ENCODE assay signal across 1 cellular context in genomic region chr16:29665294-29666077, GRCh38.
TF ChIP-seq lines count a peak whose summit lies in the region.

No MANE protein-coding gene starts in this region.

TF ChIP-seq in GM23338, 12 proteins besides CTCF, POLR2A, EP300 and RAD21 (continued from another document):
- TF ChIP-seq, protein P1, sequence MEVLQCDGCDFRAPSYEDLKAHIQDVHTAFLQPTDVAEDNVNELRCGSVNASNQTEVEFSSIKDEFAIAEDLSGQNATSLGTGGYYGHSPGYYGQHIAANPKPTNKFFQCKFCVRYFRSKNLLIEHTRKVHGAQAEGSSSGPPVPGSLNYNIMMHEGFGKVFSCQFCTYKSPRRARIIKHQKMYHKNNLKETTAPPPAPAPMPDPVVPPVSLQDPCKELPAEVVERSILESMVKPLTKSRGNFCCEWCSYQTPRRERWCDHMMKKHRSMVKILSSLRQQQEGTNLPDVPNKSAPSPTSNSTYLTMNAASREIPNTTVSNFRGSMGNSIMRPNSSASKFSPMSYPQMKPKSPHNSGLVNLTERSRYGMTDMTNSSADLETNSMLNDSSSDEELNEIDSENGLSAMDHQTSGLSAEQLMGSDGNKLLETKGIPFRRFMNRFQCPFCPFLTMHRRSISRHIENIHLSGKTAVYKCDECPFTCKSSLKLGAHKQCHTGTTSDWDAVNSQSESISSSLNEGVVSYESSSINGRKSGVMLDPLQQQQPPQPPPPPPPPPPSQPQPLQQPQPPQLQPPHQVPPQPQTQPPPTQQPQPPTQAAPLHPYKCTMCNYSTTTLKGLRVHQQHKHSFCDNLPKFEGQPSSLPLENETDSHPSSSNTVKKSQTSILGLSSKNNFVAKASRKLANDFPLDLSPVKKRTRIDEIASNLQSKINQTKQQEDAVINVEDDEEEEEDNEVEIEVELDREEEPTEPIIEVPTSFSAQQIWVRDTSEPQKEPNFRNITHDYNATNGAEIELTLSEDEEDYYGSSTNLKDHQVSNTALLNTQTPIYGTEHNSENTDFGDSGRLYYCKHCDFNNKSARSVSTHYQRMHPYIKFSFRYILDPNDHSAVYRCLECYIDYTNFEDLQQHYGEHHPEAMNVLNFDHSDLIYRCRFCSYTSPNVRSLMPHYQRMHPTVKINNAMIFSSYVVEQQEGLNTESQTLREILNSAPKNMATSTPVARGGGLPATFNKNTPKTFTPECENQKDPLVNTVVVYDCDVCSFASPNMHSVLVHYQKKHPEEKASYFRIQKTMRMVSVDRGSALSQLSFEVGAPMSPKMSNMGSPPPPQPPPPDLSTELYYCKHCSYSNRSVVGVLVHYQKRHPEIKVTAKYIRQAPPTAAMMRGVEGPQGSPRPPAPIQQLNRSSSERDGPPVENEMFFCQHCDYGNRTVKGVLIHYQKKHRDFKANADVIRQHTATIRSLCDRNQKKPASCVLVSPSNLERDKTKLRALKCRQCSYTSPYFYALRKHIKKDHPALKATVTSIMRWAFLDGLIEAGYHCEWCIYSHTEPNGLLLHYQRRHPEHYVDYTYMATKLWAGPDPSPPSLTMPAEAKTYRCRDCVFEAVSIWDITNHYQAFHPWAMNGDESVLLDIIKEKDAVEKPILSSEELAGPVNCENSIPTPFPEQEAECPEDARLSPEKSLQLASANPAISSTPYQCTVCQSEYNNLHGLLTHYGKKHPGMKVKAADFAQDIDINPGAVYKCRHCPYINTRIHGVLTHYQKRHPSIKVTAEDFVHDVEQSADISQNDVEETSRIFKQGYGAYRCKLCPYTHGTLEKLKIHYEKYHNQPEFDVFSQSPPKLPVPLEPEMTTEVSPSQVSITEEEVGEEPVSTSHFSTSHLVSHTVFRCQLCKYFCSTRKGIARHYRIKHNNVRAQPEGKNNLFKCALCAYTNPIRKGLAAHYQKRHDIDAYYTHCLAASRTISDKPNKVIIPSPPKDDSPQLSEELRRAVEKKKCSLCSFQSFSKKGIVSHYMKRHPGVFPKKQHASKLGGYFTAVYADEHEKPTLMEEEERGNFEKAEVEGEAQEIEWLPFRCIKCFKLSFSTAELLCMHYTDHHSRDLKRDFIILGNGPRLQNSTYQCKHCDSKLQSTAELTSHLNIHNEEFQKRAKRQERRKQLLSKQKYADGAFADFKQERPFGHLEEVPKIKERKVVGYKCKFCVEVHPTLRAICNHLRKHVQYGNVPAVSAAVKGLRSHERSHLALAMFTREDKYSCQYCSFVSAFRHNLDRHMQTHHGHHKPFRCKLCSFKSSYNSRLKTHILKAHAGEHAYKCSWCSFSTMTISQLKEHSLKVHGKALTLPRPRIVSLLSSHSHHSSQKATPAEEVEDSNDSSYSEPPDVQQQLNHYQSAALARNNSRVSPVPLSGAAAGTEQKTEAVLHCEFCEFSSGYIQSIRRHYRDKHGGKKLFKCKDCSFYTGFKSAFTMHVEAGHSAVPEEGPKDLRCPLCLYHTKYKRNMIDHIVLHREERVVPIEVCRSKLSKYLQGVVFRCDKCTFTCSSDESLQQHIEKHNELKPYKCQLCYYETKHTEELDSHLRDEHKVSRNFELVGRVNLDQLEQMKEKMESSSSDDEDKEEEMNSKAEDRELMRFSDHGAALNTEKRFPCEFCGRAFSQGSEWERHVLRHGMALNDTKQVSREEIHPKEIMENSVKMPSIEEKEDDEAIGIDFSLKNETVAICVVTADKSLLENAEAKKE (CRISPR knock-in tag; IDR thresholded peaks at IDR 0.05) = no peak
- TF ChIP-seq, protein P2, sequence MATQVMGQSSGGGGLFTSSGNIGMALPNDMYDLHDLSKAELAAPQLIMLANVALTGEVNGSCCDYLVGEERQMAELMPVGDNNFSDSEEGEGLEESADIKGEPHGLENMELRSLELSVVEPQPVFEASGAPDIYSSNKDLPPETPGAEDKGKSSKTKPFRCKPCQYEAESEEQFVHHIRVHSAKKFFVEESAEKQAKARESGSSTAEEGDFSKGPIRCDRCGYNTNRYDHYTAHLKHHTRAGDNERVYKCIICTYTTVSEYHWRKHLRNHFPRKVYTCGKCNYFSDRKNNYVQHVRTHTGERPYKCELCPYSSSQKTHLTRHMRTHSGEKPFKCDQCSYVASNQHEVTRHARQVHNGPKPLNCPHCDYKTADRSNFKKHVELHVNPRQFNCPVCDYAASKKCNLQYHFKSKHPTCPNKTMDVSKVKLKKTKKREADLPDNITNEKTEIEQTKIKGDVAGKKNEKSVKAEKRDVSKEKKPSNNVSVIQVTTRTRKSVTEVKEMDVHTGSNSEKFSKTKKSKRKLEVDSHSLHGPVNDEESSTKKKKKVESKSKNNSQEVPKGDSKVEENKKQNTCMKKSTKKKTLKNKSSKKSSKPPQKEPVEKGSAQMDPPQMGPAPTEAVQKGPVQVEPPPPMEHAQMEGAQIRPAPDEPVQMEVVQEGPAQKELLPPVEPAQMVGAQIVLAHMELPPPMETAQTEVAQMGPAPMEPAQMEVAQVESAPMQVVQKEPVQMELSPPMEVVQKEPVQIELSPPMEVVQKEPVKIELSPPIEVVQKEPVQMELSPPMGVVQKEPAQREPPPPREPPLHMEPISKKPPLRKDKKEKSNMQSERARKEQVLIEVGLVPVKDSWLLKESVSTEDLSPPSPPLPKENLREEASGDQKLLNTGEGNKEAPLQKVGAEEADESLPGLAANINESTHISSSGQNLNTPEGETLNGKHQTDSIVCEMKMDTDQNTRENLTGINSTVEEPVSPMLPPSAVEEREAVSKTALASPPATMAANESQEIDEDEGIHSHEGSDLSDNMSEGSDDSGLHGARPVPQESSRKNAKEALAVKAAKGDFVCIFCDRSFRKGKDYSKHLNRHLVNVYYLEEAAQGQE (IDR thresholded peaks at IDR 0.05; ENCODE audit: unreplicated experiment) = no peak
- TF ChIP-seq ZNF114 (CRISPR knock-in tag; IDR thresholded peaks at IDR 0.05) = no peak
